10 cellular contexts compared by ENCODE assay signal in genomic region chr22:28976588-28976987, GRCh38.
A peak's percentile ranks its signal among the peaks of the same experiment; 100 is the strongest.
DNase-seq lines count a peak whose midpoint lies in the region; ATAC-seq and TF ChIP-seq lines count a peak whose summit lies in the region.
"Had no signal": no experiment of that assay in that cellular context is flagged by ENCODE, and none has a peak within 500 bp of the region (broad histone marks: within the 10 kb centered on the region; RNA-seq: fewer than 3 reads in every experiment).

No MANE protein-coding gene starts in this region.

- H3K36me3 ChIP-seq in A673 (ENCODE audit: insufficient read depth, low read length, poor library complexity, severe bottlenecking) = no peaks in the 10 kb centered on the region
- H3K36me3 ChIP-seq in HEK293 (ENCODE audit: control insufficient read depth in 2 of 2, insufficient read depth in 1 of 2, low read length in 2 of 2) = no peaks in the 10 kb centered on the region
- H3K36me3 ChIP-seq in liver (ENCODE audit: control insufficient read depth in 4 of 4, insufficient read depth in 3 of 4, low read depth in 1 of 4, low read length in 3 of 4) = no peaks in the 10 kb centered on the region
- no peaks in the 10 kb centered on the region for H3K36me3 ChIP-seq in Caco-2 (ENCODE audit: control insufficient read depth, insufficient read depth, low read length)

- H3K4me3 ChIP-seq in A673 (ENCODE audit: low read depth, low read length, poor library complexity, severe bottlenecking) (no peak overlapping the region), HEK293 (ENCODE audit: low read depth, low read length) (no peak overlapping the region), liver (ENCODE audit: low read depth in 1 of 3, low read length in 3 of 3) (no peak overlapping the region), Caco-2 (ENCODE audit: low read depth, low read length) (no peak overlapping the region)

- H3K4me1 ChIP-seq in A673 (ENCODE audit: insufficient read depth, low read length, poor library complexity, severe bottlenecking) (peaks cover 16% of the 10 kb centered on the region), HEK293 (ENCODE audit: control insufficient read depth, insufficient read depth, low read length) (peaks cover 25% of the 10 kb centered on the region), liver (ENCODE audit: control insufficient read depth in 4 of 4, insufficient read depth in 4 of 4, low read length in 3 of 4) (peaks cover 11 to 39% (median 23%) of the 10 kb centered on the region in 4 donors), Caco-2 (peaks cover 56% of the 10 kb centered on the region)

- H3K9ac ChIP-seq in liver (ENCODE audit: low read depth in 1 of 2, low read length in 2 of 2) = no peak overlapping the region

- H3K36me3 Mint-ChIP-seq in brain = peaks cover 11% of the 10 kb centered on the region
- peaks cover 29% of the 10 kb centered on the region for H3K36me3 Mint-ChIP-seq in Caco-2 (ENCODE audit: insufficient read depth, unreplicated experiment)
- no peaks in the 10 kb centered on the region for H3K36me3 Mint-ChIP-seq in glutamatergic neuron (ENCODE audit: unreplicated experiment)

- POLR2A ChIA-PET in A673 (lab: Charles Lee; ENCODE audit: low non-redundant PET) (no interaction called here), HEK293 (lab: Yijun Ruan, JAX) (no interaction called here), Caco-2 (lab: Charles Lee) (no interaction called here)

- H3K27ac ChIP-seq in A673 (ENCODE audit: low read depth, low read length, poor library complexity, severe bottlenecking) (no peak overlapping the region), HEK293 (ENCODE audit: extremely low read depth, low read depth, low read length) (no peak overlapping the region), liver (ENCODE audit: low read depth in 1 of 2, low read length in 2 of 2) (peak overlapping the region; percentile 75 to 84)

- TF ChIP-seq RAD21 in liver (IDR thresholded peaks at IDR 0.05) = no peak

- H3K27ac Mint-ChIP-seq in brain = peak overlapping the region; percentile 42 to 95 (median 91)
- H3K27ac Mint-ChIP-seq in Caco-2 (ENCODE audit: unreplicated experiment) = no peak overlapping the region
- H3K27ac Mint-ChIP-seq in glutamatergic neuron (ENCODE audit: unreplicated experiment) = no peak overlapping the region

- H3K4me3 Mint-ChIP-seq in brain = peak overlapping the region; percentile 58 to 75 (median 69)
- H3K4me3 Mint-ChIP-seq in Caco-2 (ENCODE audit: unreplicated experiment) = no peak overlapping the region
- H3K4me3 Mint-ChIP-seq in glutamatergic neuron (ENCODE audit: unreplicated experiment) = no peak overlapping the region

- WGBS in liver = 86% methylated on average over 3 of the region's 3 CpGs

- CTCF ChIA-PET in A673 (lab: Charles Lee) = no interaction called here
- CTCF ChIA-PET in HEK293 (lab: Yijun Ruan, JAX) = interaction anchor here (0.7 to 1.4 kb wide), 5 partner anchors 13 to 724 kb away, joined by 3 to 8 read pairs (median 3); no protein-coding TSS in a partner anchor
- CTCF ChIA-PET in Caco-2 (lab: Charles Lee) = no interaction called here

- intact Hi-C loops in A673 (cut with micrococcal nuclease; ENCODE audit: unreplicated experiment) = no loop called here
- intact Hi-C loops in Caco-2 (cut with micrococcal nuclease; ENCODE audit: unreplicated experiment) = no loop called here

- H3K9me3 ChIP-seq in A673 (ENCODE audit: low read depth, low read length, poor library complexity, severe bottlenecking) (no peaks in the 10 kb centered on the region), HEK293 (ENCODE audit: control insufficient read depth, insufficient read depth, low read depth, low read length) (no peaks in the 10 kb centered on the region), liver (ENCODE audit: control insufficient read depth in 4 of 4, low read length in 3 of 4) (no peaks in the 10 kb centered on the region), Caco-2 (no peaks in the 10 kb centered on the region)

- ATAC-seq in GM19324 (IDR thresholded peaks at IDR 0.05; ENCODE audit: low FRiP score, unreplicated experiment) = no peak

- H3K4me1 Mint-ChIP-seq in brain = peaks cover 57% of the 10 kb centered on the region
- H3K4me1 Mint-ChIP-seq in Caco-2 (ENCODE audit: low read depth, unreplicated experiment) = peaks cover 44% of the 10 kb centered on the region
- peaks cover 22% of the 10 kb centered on the region for H3K4me1 Mint-ChIP-seq in glutamatergic neuron (ENCODE audit: low read depth, unreplicated experiment)

- peak; percentile 72 for DNase-seq in A673 (ENCODE audit: low spot score)
- no peak for DNase-seq in NCI-H2107 (lab: John Stamatoyannopoulos, UW)
- no peak for DNase-seq in Caco-2
- no peak for DNase-seq in glutamatergic neuron
- DNase-seq: NCI-H345 had no signal

- peaks cover 0 to 3% (median 0%) of the 10 kb centered on the region in 5 experiments for H3K9me3 Mint-ChIP-seq in brain
- no peaks in the 10 kb centered on the region for H3K9me3 Mint-ChIP-seq in Caco-2 (ENCODE audit: unreplicated experiment)
- H3K9me3 Mint-ChIP-seq in glutamatergic neuron (ENCODE audit: unreplicated experiment) = no peaks in the 10 kb centered on the region
- H3K9me3 Mint-ChIP-seq: type B pancreatic cell had no signal

- H3K27me3 Mint-ChIP-seq in brain (peaks cover 4% of the 10 kb centered on the region), Caco-2 (ENCODE audit: insufficient read depth, unreplicated experiment) (no peaks in the 10 kb centered on the region), glutamatergic neuron (ENCODE audit: unreplicated experiment) (no peaks in the 10 kb centered on the region)
- H3K27me3 Mint-ChIP-seq: type B pancreatic cell had no signal

- BruUV-seq in A673 (replicated peaks; lab: Mats Ljungman, UMichigan) (no TSS peak), Caco-2 (replicated peaks; lab: Mats Ljungman, UMichigan) (no TSS peak)

- no peak for TF ChIP-seq CTCF in A673 (conservative IDR thresholded peaks at IDR 0.05; ENCODE audit: low read depth, low read length)
- TF ChIP-seq CTCF in HEK293 (tag by site-specific recombination; IDR thresholded peaks at IDR 0.05) = no peak
- no peak for TF ChIP-seq CTCF in brain (conservative IDR thresholded peaks at IDR 0.05)
- TF ChIP-seq CTCF in liver (IDR thresholded peaks at IDR 0.05; ENCODE audit: low read depth, low read length, missing input control) = no peak
- no peak for TF ChIP-seq CTCF in Caco-2 (IDR thresholded peaks at IDR 0.05; ENCODE audit: insufficient read depth in 1 of 2, low read depth in 1 of 2, low read length in 1 of 2, severe bottlenecking in 1 of 2, unreplicated experiment in 1 of 2)
- TF ChIP-seq CTCF in glutamatergic neuron (IDR thresholded peaks at IDR 0.05; ENCODE audit: partially characterized antibody, unreplicated experiment) = no peak

- H3K27me3 ChIP-seq in A673 (replicated peaks; ENCODE audit: insufficient read depth, low read depth, low read length, poor library complexity) (no peaks in the 10 kb centered on the region), liver (ENCODE audit: control insufficient read depth in 4 of 4, insufficient read depth in 4 of 4, low read length in 3 of 4) (no peaks in the 10 kb centered on the region), Caco-2 (replicated peaks; ENCODE audit: control insufficient read depth, insufficient read depth, low read length) (no peaks in the 10 kb centered on the region)

TF ChIP-seq in HEK293, 187 proteins besides CTCF, POLR2A, EP300 and RAD21 (continues in another document):
- TF ChIP-seq, protein P1, sequence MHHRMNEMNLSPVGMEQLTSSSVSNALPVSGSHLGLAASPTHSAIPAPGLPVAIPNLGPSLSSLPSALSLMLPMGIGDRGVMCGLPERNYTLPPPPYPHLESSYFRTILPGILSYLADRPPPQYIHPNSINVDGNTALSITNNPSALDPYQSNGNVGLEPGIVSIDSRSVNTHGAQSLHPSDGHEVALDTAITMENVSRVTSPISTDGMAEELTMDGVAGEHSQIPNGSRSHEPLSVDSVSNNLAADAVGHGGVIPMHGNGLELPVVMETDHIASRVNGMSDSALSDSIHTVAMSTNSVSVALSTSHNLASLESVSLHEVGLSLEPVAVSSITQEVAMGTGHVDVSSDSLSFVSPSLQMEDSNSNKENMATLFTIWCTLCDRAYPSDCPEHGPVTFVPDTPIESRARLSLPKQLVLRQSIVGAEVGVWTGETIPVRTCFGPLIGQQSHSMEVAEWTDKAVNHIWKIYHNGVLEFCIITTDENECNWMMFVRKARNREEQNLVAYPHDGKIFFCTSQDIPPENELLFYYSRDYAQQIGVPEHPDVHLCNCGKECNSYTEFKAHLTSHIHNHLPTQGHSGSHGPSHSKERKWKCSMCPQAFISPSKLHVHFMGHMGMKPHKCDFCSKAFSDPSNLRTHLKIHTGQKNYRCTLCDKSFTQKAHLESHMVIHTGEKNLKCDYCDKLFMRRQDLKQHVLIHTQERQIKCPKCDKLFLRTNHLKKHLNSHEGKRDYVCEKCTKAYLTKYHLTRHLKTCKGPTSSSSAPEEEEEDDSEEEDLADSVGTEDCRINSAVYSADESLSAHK (tag by site-specific recombination; IDR thresholded peaks at IDR 0.05) = no peak
- TF ChIP-seq ZNF558 (tag by site-specific recombination; IDR thresholded peaks at IDR 0.05) = no peak
- 0 out of 2 replicates have a peak, but pooled peaks have one; percentile 14 for TF ChIP-seq SP2 (tag by site-specific recombination; IDR thresholded peaks at IDR 0.05)

TF ChIP-seq in liver, 16 proteins besides CTCF, POLR2A, EP300 and RAD21 (continues in another document):
- TF ChIP-seq, protein P2, sequence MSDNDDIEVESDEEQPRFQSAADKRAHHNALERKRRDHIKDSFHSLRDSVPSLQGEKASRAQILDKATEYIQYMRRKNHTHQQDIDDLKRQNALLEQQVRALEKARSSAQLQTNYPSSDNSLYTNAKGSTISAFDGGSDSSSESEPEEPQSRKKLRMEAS (IDR thresholded peaks at IDR 0.05) = no peak
- TF ChIP-seq HNF4A (conservative IDR thresholded peaks at IDR 0.05) = no peak

Comparison
In these comparisons a context has a peak if more than half of its experiments do, and no peak if none do; other contexts are left out.
1. H3K27ac ChIP-seq: peak in liver (2 of 2); none in A673 (single experiment) and HEK293 (single experiment).
2. H3K27ac Mint-ChIP-seq: peak in brain (5 of 5); none in Caco-2 (single experiment) and glutamatergic neuron (single experiment).
3. H3K4me3 Mint-ChIP-seq: peak in brain (5 of 5); none in Caco-2 (single experiment) and glutamatergic neuron (single experiment).